In the genomic region with DNA sequence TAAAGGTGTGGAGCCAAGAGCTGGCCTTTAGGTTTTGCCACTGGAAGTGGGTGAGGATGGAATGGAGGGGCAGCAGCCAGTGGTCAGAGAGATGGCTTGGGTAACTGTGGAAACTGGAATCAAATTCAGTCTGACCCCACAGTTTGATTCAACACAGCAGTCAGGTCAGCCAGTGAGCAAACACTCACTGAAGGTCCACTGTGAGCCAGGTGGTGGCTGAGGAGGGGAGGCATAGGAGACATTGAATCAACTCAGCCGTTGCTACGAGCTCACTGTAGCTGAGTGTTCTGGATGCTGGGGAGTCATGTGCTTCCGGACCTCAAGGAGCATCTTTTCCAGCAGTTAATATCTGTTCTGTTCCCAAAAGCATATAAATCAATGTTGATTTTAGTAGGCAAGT, we compare ENCODE assay signal across 15 cellular contexts. TPM values are rescaled to one million over a fixed set of nuclear protein-coding genes. Genes with fewer than 3 reads are reported as not detected.
DNase-seq lines count a peak whose midpoint lies in the region; ATAC-seq, FAIRE-seq and TF ChIP-seq lines count a peak whose summit lies in the region.
"Had no signal": no experiment of that assay in that cellular context is flagged by ENCODE, and none has a peak within 500 bp of the region (broad histone marks: within the 10 kb centered on the region; RNA-seq: fewer than 3 reads in every experiment).

No MANE protein-coding gene starts in this region.

- H3K18ac ChIP-seq in H9 (ENCODE audit: insufficient read length, low read depth, low read length), result no peak overlapping the region

- no peaks in the 10 kb centered on the region for H3K79me1 ChIP-seq in H9 (ENCODE audit: insufficient read depth, low read depth, low read length, poor library complexity, severe bottlenecking)

- no peaks in the 10 kb centered on the region for H3K23me2 ChIP-seq in H9 (ENCODE audit: insufficient read length, low read depth, low read length, poor library complexity, severe bottlenecking)

- H3K9me3 ChIP-seq in H9 (ENCODE audit: control insufficient read depth, low read depth, low read length), result no peaks in the 10 kb centered on the region
- H3K9me3 ChIP-seq in KOPT-K1 (ENCODE audit: insufficient read depth, low read length, poor library complexity, severe bottlenecking), result no peaks in the 10 kb centered on the region
- no peaks in the 10 kb centered on the region for H3K9me3 ChIP-seq in endodermal cell (ENCODE audit: control insufficient read depth, low read length)
- H3K9me3 ChIP-seq: Caco-2 had no signal

- no peak overlapping the region for H3K56ac ChIP-seq in H9 (ENCODE audit: insufficient read length, low read depth, low read length)

- no peak overlapping the region for H4K91ac ChIP-seq in H9 (ENCODE audit: insufficient read length, low read depth, low read length)

- no peak overlapping the region for H3K14ac ChIP-seq in H9 (ENCODE audit: insufficient read depth, low read length)

- H2BK5ac ChIP-seq in H9 (ENCODE audit: insufficient read length, low read length), result no peak overlapping the region

- no peak overlapping the region for H2BK12ac ChIP-seq in H9 (ENCODE audit: insufficient read length, low read depth, low read length)

- no peak for ATAC-seq in activated naive CD8-positive, alpha-beta T cell treated with anti-CD3 and anti-CD28 coated beads, Interleukin-2, amount 50 U/mL, for 24 hours

- peaks cover 1% of the 10 kb centered on the region; the same call in 1 of the 2 replicates for H3K79me2 ChIP-seq in H9 (ENCODE audit: insufficient read depth, low read length)

- H2BK20ac ChIP-seq in H9 (ENCODE audit: low read depth, low read length, poor library complexity, severe bottlenecking), result no peak overlapping the region

- no peak overlapping the region for H3K4ac ChIP-seq in H9 (ENCODE audit: low read depth, low read length)

- H3K27ac Mint-ChIP-seq in H9, result peak overlapping the region in 2 of 3 experiments; percentile 12 to 21; a peak in 2 of 7 replicates
- no peak overlapping the region for H3K27ac Mint-ChIP-seq in endodermal cell
- H3K27ac Mint-ChIP-seq in activated naive CD8-positive, alpha-beta T cell treated with anti-CD3 and anti-CD28 coated beads, Interleukin-2, amount 50 U/mL, for 24 hours, result no peak overlapping the region
- H3K27ac Mint-ChIP-seq: CD4-positive, CD25-positive, alpha-beta regulatory T cell had no signal

- no peak overlapping the region for H4K5ac ChIP-seq in H9 (ENCODE audit: insufficient read length, low read depth, low read length)

- H3K27me3 Mint-ChIP-seq in H9 (ENCODE audit: low read depth), result no peaks in the 10 kb centered on the region
- no peaks in the 10 kb centered on the region for H3K27me3 Mint-ChIP-seq in endodermal cell (ENCODE audit: insufficient read depth)
- no peaks in the 10 kb centered on the region for H3K27me3 Mint-ChIP-seq in activated naive CD8-positive, alpha-beta T cell treated with anti-CD3 and anti-CD28 coated beads, Interleukin-2, amount 50 U/mL, for 24 hours
- H3K27me3 Mint-ChIP-seq: CD4-positive, CD25-positive, alpha-beta regulatory T cell had no signal

- no peak overlapping the region for H3K27ac ChIP-seq in H9 (ENCODE audit: insufficient read length, low read depth, low read length)
- peak overlapping the region; percentile 50 for H3K27ac ChIP-seq in KOPT-K1 (ENCODE audit: low read depth, low read length, poor library complexity, severe bottlenecking)
- H3K27ac ChIP-seq in endodermal cell (ENCODE audit: low read depth, low read length), result no peak overlapping the region
- peak overlapping the region; percentile 20 for H3K27ac ChIP-seq in rectal smooth muscle tissue (ENCODE audit: low read depth, low read length)
- H3K27ac ChIP-seq: HL-60 had no signal

- no CpG with 5 or more reads among the region's 3 CpGs for WGBS in H9 (ENCODE audit: extremely low coverage, insufficient read length, low lambda C conversion rate)
- 93 to 96% methylated on average over 3 of the region's 3 CpGs for WGBS in endodermal cell (ENCODE audit: insufficient coverage in 1 of 2, insufficient read length in 1 of 2), 2 experiments

- H3T11ph ChIP-seq in H9 (ENCODE audit: low read length), result no peak overlapping the region

- H3K9me3 Mint-ChIP-seq in H9, result no peaks in the 10 kb centered on the region; a peak in 1 of 5 replicates
- H3K9me3 Mint-ChIP-seq in endodermal cell, result no peaks in the 10 kb centered on the region
- H3K9me3 Mint-ChIP-seq in activated naive CD8-positive, alpha-beta T cell treated with anti-CD3 and anti-CD28 coated beads, Interleukin-2, amount 50 U/mL, for 24 hours, result no peaks in the 10 kb centered on the region

- H4K8ac ChIP-seq in H9 (replicated peaks; ENCODE audit: insufficient read length, low read depth, low read length), result no peak overlapping the region

- H2AK5ac ChIP-seq in H9 (ENCODE audit: insufficient read length, low read length), result no peak overlapping the region

- no peak overlapping the region for H2BK15ac ChIP-seq in H9 (ENCODE audit: low read depth, low read length)

- DNase-seq in H9, result no peak
- peak; percentile 42 for DNase-seq in endodermal cell
- DNase-seq in D721Med (ENCODE audit: insufficient read length, low spot score), result no peak
- no peak for DNase-seq in ecto neural progenitor cell (ENCODE audit: low spot score)
- no peak for DNase-seq in activated naive CD8-positive, alpha-beta T cell treated with anti-CD3 and anti-CD28 coated beads, Interleukin-2, amount 50 U/mL, for 24 hours
- DNase-seq: Caco-2; CD4-positive, CD25-positive, alpha-beta regulatory T cell; NCI-H1417 treated with DMSO at 0.1 percent for 48 hours; NCI-H2029 treated with DMSO at 0.1 percent for 48 hours; NCI-H510A treated with DMSO at 0.1 percent for 48 hours had no signal

- H3K9ac ChIP-seq in H9 (ENCODE audit: extremely low read depth, insufficient read length, low read length) (no peak overlapping the region), endodermal cell (ENCODE audit: extremely low read depth, low read length, poor library complexity, severe bottlenecking) (no peak overlapping the region), rectal smooth muscle tissue (ENCODE audit: low read length) (no peak overlapping the region)

- no peak overlapping the region for H2BK120ac ChIP-seq in H9 (ENCODE audit: low read depth, low read length, poor library complexity, severe bottlenecking)

- H3K4me1 ChIP-seq in H9 (ENCODE audit: insufficient read depth, low read length) (peaks cover 7% of the 10 kb centered on the region; the same call in 1 of the 2 replicates), endodermal cell (ENCODE audit: control insufficient read depth, insufficient read depth, low read length) (no peaks in the 10 kb centered on the region), rectal smooth muscle tissue (ENCODE audit: control insufficient read depth, insufficient read depth, low read length) (peaks cover 17% of the 10 kb centered on the region)
- H3K4me1 ChIP-seq: Caco-2 had no signal

- no peak overlapping the region for H2AFZ ChIP-seq in H9 (ENCODE audit: low read length)

- no peak overlapping the region for H3K23ac ChIP-seq in H9 (ENCODE audit: insufficient read length, low read depth, low read length)

- H3K4me1 Mint-ChIP-seq in H9 (peaks cover 11 to 12% of the 10 kb centered on the region in 2 experiments), endodermal cell (peaks cover 6% of the 10 kb centered on the region)
- peaks cover 39% of the 10 kb centered on the region for H3K4me1 Mint-ChIP-seq in activated naive CD8-positive, alpha-beta T cell treated with anti-CD3 and anti-CD28 coated beads, Interleukin-2, amount 50 U/mL, for 24 hours

- H3K27me3 ChIP-seq in H9 (ENCODE audit: insufficient read depth, low read length) (no peaks in the 10 kb centered on the region), endodermal cell (ENCODE audit: control insufficient read depth, insufficient read depth, low read length, poor library complexity, severe bottlenecking) (no peaks in the 10 kb centered on the region), rectal smooth muscle tissue (ENCODE audit: control insufficient read depth, insufficient read depth, low read length) (no peaks in the 10 kb centered on the region)

- FAIRE-seq in D721Med (lab: Jason Lieb, UNC), result no peak
- FAIRE-seq: H54, HTR-8/SVneo had no signal

- H3K4me3 ChIP-seq in endodermal cell (ENCODE audit: low read length) (no peak overlapping the region), rectal smooth muscle tissue (ENCODE audit: low read length) (no peak overlapping the region)

- H4K20me1 ChIP-seq in H9 (ENCODE audit: control insufficient read depth, insufficient read depth, insufficient read length), result no peaks in the 10 kb centered on the region

- peaks cover 8% of the 10 kb centered on the region; the same call in 1 of the 2 replicates for H3K36me3 ChIP-seq in KOPT-K1 (ENCODE audit: insufficient read depth, low read length)
- H3K36me3 ChIP-seq in endodermal cell (ENCODE audit: control insufficient read depth, insufficient read depth, low read length), result peaks cover 45% of the 10 kb centered on the region
- H3K36me3 ChIP-seq in rectal smooth muscle tissue (ENCODE audit: control insufficient read depth, insufficient read depth, low read length), result peaks cover 3% of the 10 kb centered on the region

- no peak for TF ChIP-seq CTCF in H9 (conservative IDR thresholded peaks at IDR 0.05)
- no peak for TF ChIP-seq CTCF in endodermal cell (conservative IDR thresholded peaks at IDR 0.05)
- TF ChIP-seq CTCF in D721Med (IDR thresholded peaks at IDR 0.05; ENCODE audit: insufficient read depth, missing control alignments), result no peak

- H3K36me3 Mint-ChIP-seq in H9 (ENCODE audit: insufficient read depth in 1 of 3, low read depth in 3 of 3) (peaks cover 0 to 10% (median 1%) of the 10 kb centered on the region in 3 experiments; a peak in 3 of 7 replicates), endodermal cell (ENCODE audit: low read depth) (peaks cover 6% of the 10 kb centered on the region)
- H3K36me3 Mint-ChIP-seq in activated naive CD8-positive, alpha-beta T cell treated with anti-CD3 and anti-CD28 coated beads, Interleukin-2, amount 50 U/mL, for 24 hours (ENCODE audit: low read depth), result peaks cover 11% of the 10 kb centered on the region

- H3K4me3 Mint-ChIP-seq in H9, result no peak overlapping the region
- H3K4me3 Mint-ChIP-seq in endodermal cell, result no peak overlapping the region
- no peak overlapping the region for H3K4me3 Mint-ChIP-seq in activated naive CD8-positive, alpha-beta T cell treated with anti-CD3 and anti-CD28 coated beads, Interleukin-2, amount 50 U/mL, for 24 hours
- H3K4me3 Mint-ChIP-seq: CD4-positive, CD25-positive, alpha-beta regulatory T cell had no signal

- no peak overlapping the region for H3K4me2 ChIP-seq in H9 (ENCODE audit: insufficient read depth, insufficient read length, low read length)

RNA-seq across cellular contexts. Expression of a gene that starts 37.5 kb away (rescaled TPM):
- total RNA-seq in H9 (2021), result 56.3 and 64.6 TPM in 2 replicates
- total RNA-seq in endodermal cell, result 100 to 1,000 TPM in 1 of 2 donors, 10 to 100 TPM in 1; 78.0 to 105 TPM
- polyA plus RNA-seq in endodermal cell (2013, experiment 1 of 2), result 13.9 TPM
- polyA plus RNA-seq in endodermal cell (2013, experiment 2 of 2), result 19.6 TPM

Comparison
In these comparisons a context has a peak if more than half of its experiments do, and no peak if none do; other contexts are left out.
1. H3K27ac ChIP-seq: peak in KOPT-K1 (single experiment) and rectal smooth muscle tissue (single experiment); none in H9 (single experiment) and endodermal cell (single experiment).
2. H3K27ac Mint-ChIP-seq: peak in H9 (2 of 3); none in endodermal cell (single experiment) and activated naive CD8-positive, alpha-beta T cell treated with anti-CD3 and anti-CD28 coated beads, Interleukin-2, amount 50 U/mL, for 24 hours (single experiment).